9 cellular contexts compared by ENCODE assay signal in the genomic region with DNA sequence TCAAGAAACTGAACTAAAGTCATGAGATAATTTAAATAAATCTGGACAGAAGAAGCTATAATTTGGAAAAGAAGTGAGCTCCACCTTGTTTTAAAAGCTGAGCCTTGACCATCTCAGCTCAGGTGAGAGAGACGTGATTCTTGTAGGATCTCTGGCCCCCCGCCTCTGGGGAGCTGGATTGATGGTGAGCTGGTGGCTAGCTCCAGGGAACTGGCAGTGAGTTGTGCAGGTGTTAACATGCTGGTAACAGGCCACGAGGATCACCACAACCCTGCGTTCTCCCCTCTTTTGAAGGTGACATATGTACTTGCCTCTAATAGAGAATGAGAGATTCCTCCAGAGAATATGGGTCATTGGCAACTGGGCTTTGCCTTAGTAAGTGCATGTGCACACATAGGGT.
"Had no signal": no experiment of that assay in that cellular context is flagged by ENCODE, and none has a peak within 500 bp of the region (broad histone marks: within the 10 kb centered on the region; RNA-seq: fewer than 3 reads in every experiment).

No MANE protein-coding gene starts in this region.

- ATAC-seq: HepG2, K562 had no signal

- DNase-seq: IMR-90, KBM-7, KG1 had no signal

- FAIRE-seq: HepG2, HTR-8/SVneo, K562 had no signal

- H3K9ac ChIP-seq: KMS-11 had no signal

- H3K27ac Mint-ChIP-seq: IgD-negative memory B cell had no signal

- H3K4me1 Mint-ChIP-seq: IgD-negative memory B cell had no signal

- H3K36me3 Mint-ChIP-seq: IgD-negative memory B cell had no signal

- H3K4me3 ChIP-seq: K562 had no signal

- H3K4me2 ChIP-seq: KMS-11 had no signal

- H3K4me3 Mint-ChIP-seq: IgD-negative memory B cell had no signal

- H3K27ac ChIP-seq: HL-60, KMS-11 had no signal
